14 cellular contexts compared by ENCODE assay signal in genomic region chr3:183862610-183863009, GRCh38. TPM values are rescaled to one million over a fixed set of nuclear protein-coding genes. Genes with fewer than 3 reads are reported as not detected.
A peak's percentile ranks its signal among the peaks of the same experiment; 100 is the strongest.
DNase-seq lines count a peak whose midpoint lies in the region; ATAC-seq and TF ChIP-seq lines count a peak whose summit lies in the region.
"Had no signal": no experiment of that assay in that cellular context is flagged by ENCODE, and none has a peak within 500 bp of the region (broad histone marks: within the 10 kb centered on the region; RNA-seq: fewer than 3 reads in every experiment).

No MANE protein-coding gene starts in this region.

- H3K4me3 ChIP-seq in epithelial cell of proximal tubule (ENCODE audit: low read depth, low read length): no peak overlapping the region
- no peak overlapping the region for H3K4me3 ChIP-seq in kidney epithelial cell (ENCODE audit: low read depth, low read length)
- no peak overlapping the region for H3K4me3 ChIP-seq in tibial nerve
- H3K4me3 ChIP-seq: BLaER1 treated with 17β-estradiol and CSF1 and Interleukin-3, amounts not matched to agents 10 nM and 100 nM; HAP-1 had no signal

- no peaks in the 10 kb centered on the region for H3K4me1 Mint-ChIP-seq in stimulated activated naive B cell treated with anti-CD40 and anti-IgM and Interleukin-4, amounts not matched to agents 10 μg/mL and 1 μg/mL and 100 μg/mL, for 72 hours

- no peak overlapping the region for H3K4me3 Mint-ChIP-seq in stimulated activated naive B cell treated with anti-CD40 and anti-IgM and Interleukin-4, amounts not matched to agents 10 μg/mL and 1 μg/mL and 100 μg/mL, for 72 hours
- H3K4me3 Mint-ChIP-seq: CD4-positive, CD25-positive, alpha-beta regulatory T cell had no signal

- 72 to 73% methylated on average over 4 of the region's 4 CpGs for WGBS in tibial nerve, 2 donors

- no peaks in the 10 kb centered on the region for H3K27me3 ChIP-seq in kidney epithelial cell (ENCODE audit: control insufficient read depth, insufficient read depth, low read length)
- no peaks in the 10 kb centered on the region for H3K27me3 ChIP-seq in tibial nerve
- H3K27me3 ChIP-seq: BLaER1 treated with 17β-estradiol and CSF1 and Interleukin-3, amounts not matched to agents 10 nM and 100 nM had no signal

- in situ Hi-C loops in ACHN (cut with HindIII; ENCODE audit: low pct_ligation_motif_present, low pct_unique_long_range_greater_than_20kb, low sequenced_read_pairs) (no loop called here), KBM-7 (cut with MboI; ENCODE audit: low pct_unique_long_range_greater_than_20kb, low sequenced_read_pairs) (no loop called here)

- no peak for TF ChIP-seq POLR2A in tibial nerve (IDR thresholded peaks at IDR 0.05)

- no peaks in the 10 kb centered on the region for H3K4me1 ChIP-seq in tibial nerve
- H3K4me1 ChIP-seq: HAP-1 had no signal

- no peaks in the 10 kb centered on the region for H3K9me3 ChIP-seq in tibial nerve
- H3K9me3 ChIP-seq: BLaER1 treated with 17β-estradiol and CSF1 and Interleukin-3, amounts not matched to agents 10 nM and 100 nM; HAP-1 had no signal

- peaks cover 33 to 50% of the 10 kb centered on the region in 2 donors for H3K36me3 Mint-ChIP-seq in stimulated activated naive B cell treated with anti-CD40 and anti-IgM and Interleukin-4, amounts not matched to agents 10 μg/mL and 1 μg/mL and 100 μg/mL, for 72 hours

- no peak for TF ChIP-seq CTCF in epithelial cell of proximal tubule (conservative IDR thresholded peaks at IDR 0.05; ENCODE audit: low read depth, low read length)
- TF ChIP-seq CTCF in kidney epithelial cell (IDR thresholded peaks at IDR 0.05; ENCODE audit: insufficient read depth, low read length, poor library complexity, severe bottlenecking): no peak
- TF ChIP-seq CTCF in tibial nerve (IDR thresholded peaks at IDR 0.05): no peak

- H3K27ac Mint-ChIP-seq in stimulated activated naive B cell treated with anti-CD40 and anti-IgM and Interleukin-4, amounts not matched to agents 10 μg/mL and 1 μg/mL and 100 μg/mL, for 72 hours: no peak overlapping the region
- H3K27ac Mint-ChIP-seq: CD4-positive, CD25-positive, alpha-beta regulatory T cell had no signal

- H3K9me3 Mint-ChIP-seq in stimulated activated naive B cell treated with anti-CD40 and anti-IgM and Interleukin-4, amounts not matched to agents 10 μg/mL and 1 μg/mL and 100 μg/mL, for 72 hours: no peaks in the 10 kb centered on the region
- H3K9me3 Mint-ChIP-seq: CD4-positive, CD25-positive, alpha-beta regulatory T cell had no signal

- TF ChIP-seq EP300 in tibial nerve (IDR thresholded peaks at IDR 0.05): no peak

- H3K27ac ChIP-seq in tibial nerve: no peak overlapping the region
- H3K27ac ChIP-seq: 22Rv1; BLaER1 treated with 17β-estradiol and CSF1 and Interleukin-3, amounts not matched to agents 10 nM and 100 nM had no signal

- ATAC-seq in HG02981 (IDR thresholded peaks at IDR 0.05; ENCODE audit: unreplicated experiment) (peak; percentile 70), GM18907 (IDR thresholded peaks at IDR 0.05; ENCODE audit: unreplicated experiment) (no peak)
- no peak for ATAC-seq in stimulated activated naive B cell treated with anti-CD40 and anti-IgM and Interleukin-4, amounts not matched to agents 10 μg/mL and 1 μg/mL and 100 μg/mL, for 72 hours (replicated peaks)

- H3K27me3 Mint-ChIP-seq in stimulated activated naive B cell treated with anti-CD40 and anti-IgM and Interleukin-4, amounts not matched to agents 10 μg/mL and 1 μg/mL and 100 μg/mL, for 72 hours: no peaks in the 10 kb centered on the region
- H3K27me3 Mint-ChIP-seq: CD4-positive, CD25-positive, alpha-beta regulatory T cell had no signal

- H3K36me3 ChIP-seq in kidney epithelial cell (ENCODE audit: control insufficient read depth, insufficient read depth, low read length) (no peaks in the 10 kb centered on the region), tibial nerve (peaks cover 5 to 93% (median 30%) of the 10 kb centered on the region in 3 donors)

- DNase-seq in ACHN (peak; percentile 64), epithelial cell of proximal tubule (ENCODE audit: low read depth) (peak; percentile 81), kidney epithelial cell (ENCODE audit: low read depth) (peak; percentile 32), KBM-7 (no peak), tibial nerve (ENCODE audit: low spot score in 2 of 2) (no peak)
- DNase-seq in stimulated activated naive B cell treated with anti-CD40 and anti-IgM and Interleukin-4, amounts not matched to agents 10 μg/mL and 1 μg/mL and 100 μg/mL, for 72 hours: no peak
- DNase-seq: Calu3; CD4-positive, CD25-positive, alpha-beta regulatory T cell; DMS 273 treated with DMSO at 0.1 percent for 48 hours had no signal

RNA-seq across cellular contexts. Expression of gene PARL, which starts 22.1 kb away (rescaled TPM):
- total RNA-seq in epithelial cell of proximal tubule (38.1 and 58.2 TPM in 2 replicates), kidney epithelial cell (38.5 and 45.3 TPM in 2 replicates), tibial nerve (10 to 100 TPM; 47.6 to 66.6 (median 55.7) TPM)

RNA-seq across cellular contexts. Expression of gene MAP6D1, which starts 37.2 kb away (rescaled TPM):
- total RNA-seq in epithelial cell of proximal tubule (11.9 and 14.4 TPM in 2 replicates), kidney epithelial cell (3.3 and 3.4 TPM in 2 replicates), tibial nerve (10 to 100 TPM in 1 of 4 donors, 1 to 10 TPM in 2, under 1 TPM in 1; 0.42 to 21.6 (median 3.6) TPM)

Comparison
In these comparisons a context has a peak if more than half of its experiments do, and no peak if none do; other contexts are left out.
1. DNase-seq: peak in ACHN (single experiment), epithelial cell of proximal tubule (single experiment) and kidney epithelial cell (single experiment); none in KBM-7 (single experiment), tibial nerve (0 of 2) and stimulated activated naive B cell treated with anti-CD40 and anti-IgM and Interleukin-4, amounts not matched to agents 10 μg/mL and 1 μg/mL and 100 μg/mL, for 72 hours (single experiment).